17 cellular contexts compared by ENCODE assay signal in genomic region chr16:30088832-30089624, GRCh38. TPM values are rescaled to one million over a fixed set of nuclear protein-coding genes. Genes with fewer than 3 reads are reported as not detected.
DNase-seq lines count a peak whose midpoint lies in the region; ATAC-seq, FAIRE-seq and TF ChIP-seq lines count a peak whose summit lies in the region.
"Had no signal": no experiment of that assay in that cellular context is flagged by ENCODE, and none has a peak within 500 bp of the region (broad histone marks: within the 10 kb centered on the region; RNA-seq: fewer than 3 reads in every experiment).

No MANE protein-coding gene starts in this region.

- ATAC-seq in activated T-cell treated with anti-CD3 and anti-CD28 coated beads, Interleukin-2, amount 50 U/mL, for 4 hours = no peak
- no peak for ATAC-seq in stimulated activated naive B cell treated with anti-CD40 and anti-IgM and Interleukin-4, amounts not matched to agents 10 μg/mL and 1 μg/mL and 100 μg/mL, for 72 hours (replicated peaks)
- ATAC-seq in HG02884 (IDR thresholded peaks at IDR 0.05; ENCODE audit: unreplicated experiment) = no peak
- ATAC-seq: gastroesophageal sphincter, sciatic nerve had no signal

- H3K9me3 Mint-ChIP-seq in activated T-cell treated with anti-CD3 and anti-CD28 coated beads, Interleukin-2, amount 50 U/mL, for 24 hours = no peaks in the 10 kb centered on the region
- H3K9me3 Mint-ChIP-seq in activated T-cell treated with anti-CD3 and anti-CD28 coated beads, Interleukin-2, amount 50 U/mL, for 4 hours = no peaks in the 10 kb centered on the region
- H3K9me3 Mint-ChIP-seq in stimulated activated naive B cell treated with anti-CD40 and anti-IgM and Interleukin-4, amounts not matched to agents 10 μg/mL and 1 μg/mL and 100 μg/mL, for 72 hours = peaks cover 0 to 2% of the 10 kb centered on the region in 2 donors

- peaks cover 39% of the 10 kb centered on the region for H3K36me3 Mint-ChIP-seq in activated T-cell treated with anti-CD3 and anti-CD28 coated beads, Interleukin-2, amount 50 U/mL, for 24 hours (ENCODE audit: low read depth)
- peaks cover 3% of the 10 kb centered on the region for H3K36me3 Mint-ChIP-seq in activated T-cell treated with anti-CD3 and anti-CD28 coated beads, Interleukin-2, amount 50 U/mL, for 4 hours (ENCODE audit: insufficient read depth)
- H3K36me3 Mint-ChIP-seq in stimulated activated naive B cell treated with anti-CD40 and anti-IgM and Interleukin-4, amounts not matched to agents 10 μg/mL and 1 μg/mL and 100 μg/mL, for 72 hours = peaks cover 22 to 24% of the 10 kb centered on the region in 2 donors

- no peak for TF ChIP-seq POLR2A in esophagus squamous epithelium (IDR thresholded peaks at IDR 0.05)

- peaks cover 45% of the 10 kb centered on the region for H3K4me1 Mint-ChIP-seq in activated T-cell treated with anti-CD3 and anti-CD28 coated beads, Interleukin-2, amount 50 U/mL, for 24 hours (ENCODE audit: low read depth)
- peaks cover 31% of the 10 kb centered on the region for H3K4me1 Mint-ChIP-seq in activated T-cell treated with anti-CD3 and anti-CD28 coated beads, Interleukin-2, amount 50 U/mL, for 4 hours (ENCODE audit: low read depth)
- H3K4me1 Mint-ChIP-seq in stimulated activated naive B cell treated with anti-CD40 and anti-IgM and Interleukin-4, amounts not matched to agents 10 μg/mL and 1 μg/mL and 100 μg/mL, for 72 hours = peaks cover 15 to 38% of the 10 kb centered on the region in 2 donors

- no peaks in the 10 kb centered on the region for H4K20me1 ChIP-seq in OCI-LY1 (ENCODE audit: insufficient read depth, low read length)

- H3K36me3 ChIP-seq in OCI-LY1 (ENCODE audit: insufficient read depth, low read length) (peaks cover 20% of the 10 kb centered on the region), esophagus squamous epithelium (peaks cover 11 to 48% (median 14%) of the 10 kb centered on the region in 3 donors)

- H3K79me2 ChIP-seq in OCI-LY1 (ENCODE audit: insufficient read depth, low read length) = no peaks in the 10 kb centered on the region

- no peak overlapping the region for H3K4me2 ChIP-seq in OCI-LY1 (ENCODE audit: low read length)

- FAIRE-seq in RCC 7860 (lab: Jason Lieb, UNC) = no peak

- no peak overlapping the region for H2AFZ ChIP-seq in OCI-LY1 (ENCODE audit: low read length)

- no peak for TF ChIP-seq CTCF in OCI-LY1 (IDR thresholded peaks at IDR 0.05; ENCODE audit: low read length)
- TF ChIP-seq CTCF in esophagus squamous epithelium (IDR thresholded peaks at IDR 0.05) = no peak

- no peaks in the 10 kb centered on the region; the same call in 1 of the 2 replicates for H3F3A ChIP-seq in OCI-LY1 (ENCODE audit: insufficient read depth, low read length)

- no peak overlapping the region for H3K4me3 Mint-ChIP-seq in activated T-cell treated with anti-CD3 and anti-CD28 coated beads, Interleukin-2, amount 50 U/mL, for 24 hours
- no peak overlapping the region for H3K4me3 Mint-ChIP-seq in activated T-cell treated with anti-CD3 and anti-CD28 coated beads, Interleukin-2, amount 50 U/mL, for 4 hours
- H3K4me3 Mint-ChIP-seq in stimulated activated naive B cell treated with anti-CD40 and anti-IgM and Interleukin-4, amounts not matched to agents 10 μg/mL and 1 μg/mL and 100 μg/mL, for 72 hours = no peak overlapping the region

- H3K27me3 ChIP-seq in OCI-LY1 (ENCODE audit: insufficient read depth, low read length) (no peaks in the 10 kb centered on the region), esophagus squamous epithelium (no peaks in the 10 kb centered on the region)
- H3K27me3 ChIP-seq: gastroesophageal sphincter, Peyer's patch, tibial nerve had no signal

- H3K4me1 ChIP-seq in OCI-LY1 (ENCODE audit: insufficient read depth, low read length, severe bottlenecking) = peaks cover 41% of the 10 kb centered on the region
- peaks cover 42 to 81% (median 44%) of the 10 kb centered on the region in 3 donors for H3K4me1 ChIP-seq in esophagus squamous epithelium

- DNase-seq in activated T-cell treated with anti-CD3 and anti-CD28 coated beads, Interleukin-2, amount 50 U/mL, for 24 hours = no peak
- DNase-seq in activated T-cell treated with anti-CD3 and anti-CD28 coated beads, Interleukin-2, amount 50 U/mL, for 4 hours = no peak
- DNase-seq in esophagus squamous epithelium (lab: John Stamatoyannopoulos, UW) = no peak
- no peak for DNase-seq in stimulated activated naive B cell treated with anti-CD40 and anti-IgM and Interleukin-4, amounts not matched to agents 10 μg/mL and 1 μg/mL and 100 μg/mL, for 72 hours
- no peak for DNase-seq in RCC 7860 (ENCODE audit: low spot score)
- no peak for DNase-seq in AG08396 (ENCODE audit: low spot score)
- DNase-seq: activated CD4-positive, CD25-positive, alpha-beta regulatory T cell; activated T-cell treated with anti-CD3 and anti-CD28 coated beads for 4 hours; amniotic stem cell; NCI-H1092; NCI-H748 treated with DMSO at 0.1 percent for 48 hours; Peyer's patch had no signal

- H3K9me3 ChIP-seq in OCI-LY1 (ENCODE audit: low read length) (no peaks in the 10 kb centered on the region), esophagus squamous epithelium (no peaks in the 10 kb centered on the region)
- H3K9me3 ChIP-seq: gastroesophageal sphincter, Peyer's patch, tibial nerve had no signal

- 41 to 62% methylated on average over 3 to 7 of the region's 22 CpGs for WGBS in esophagus squamous epithelium, 2 donors

- intact Hi-C loops in esophagus squamous epithelium (cut with DNase I) = no loop called here

- H3K4me3 ChIP-seq in OCI-LY1 (ENCODE audit: low read depth, low read length, poor library complexity, severe bottlenecking) (no peak overlapping the region), esophagus squamous epithelium (no peak overlapping the region)
- H3K4me3 ChIP-seq: gastroesophageal sphincter, Peyer's patch, tibial nerve had no signal

- H3K9ac ChIP-seq in OCI-LY1 (ENCODE audit: low read length) = no peak overlapping the region

- H3K9me2 ChIP-seq in OCI-LY1 (ENCODE audit: low read depth, low read length) = no peaks in the 10 kb centered on the region

- peak overlapping the region; percentile 57 for H3K27ac ChIP-seq in OCI-LY1 (ENCODE audit: low read depth, low read length, poor library complexity, severe bottlenecking)
- H3K27ac ChIP-seq in esophagus squamous epithelium = peak overlapping the region; percentile 42 to 99 (median 84)
- H3K27ac ChIP-seq: Peyer's patch, tibial nerve had no signal

- no peaks in the 10 kb centered on the region for H3K27me3 Mint-ChIP-seq in activated T-cell treated with anti-CD3 and anti-CD28 coated beads, Interleukin-2, amount 50 U/mL, for 24 hours
- H3K27me3 Mint-ChIP-seq in activated T-cell treated with anti-CD3 and anti-CD28 coated beads, Interleukin-2, amount 50 U/mL, for 4 hours (ENCODE audit: low read depth) = no peaks in the 10 kb centered on the region
- no peaks in the 10 kb centered on the region for H3K27me3 Mint-ChIP-seq in stimulated activated naive B cell treated with anti-CD40 and anti-IgM and Interleukin-4, amounts not matched to agents 10 μg/mL and 1 μg/mL and 100 μg/mL, for 72 hours

- peak overlapping the region; percentile 88 for H3K27ac Mint-ChIP-seq in activated T-cell treated with anti-CD3 and anti-CD28 coated beads, Interleukin-2, amount 50 U/mL, for 24 hours
- peak overlapping the region; percentile 51 for H3K27ac Mint-ChIP-seq in stimulated activated naive B cell treated with anti-CD40 and anti-IgM and Interleukin-4, amounts not matched to agents 10 μg/mL and 1 μg/mL and 100 μg/mL, for 72 hours

RNA-seq across cellular contexts. Expression of gene TBX6, which starts 2.7 kb away (rescaled TPM):
- under 1 TPM; 0.33 to 0.87 (median 0.48) TPM for total RNA-seq in activated T-cell treated with anti-CD3 and anti-CD28 coated beads, Interleukin-2, amount 50 U/mL, for 4 hours
- 1 to 10 TPM; 1.9 to 6.2 (median 4.7) TPM for total RNA-seq in esophagus squamous epithelium

RNA-seq across cellular contexts. Expression of gene YPEL3, which starts 7.0 kb away (rescaled TPM):
- total RNA-seq in activated T-cell treated with anti-CD3 and anti-CD28 coated beads, Interleukin-2, amount 50 U/mL, for 4 hours = 1 to 10 TPM; 4.4 to 7.2 (median 6.1) TPM
- total RNA-seq in esophagus squamous epithelium = 100 to 1,000 TPM in 1 of 4 donors, 10 to 100 TPM in 3; 26.4 to 131 (median 63.0) TPM

RNA-seq across cellular contexts. Expression of gene PPP4C, which starts 13.2 kb away (rescaled TPM):
- 100 to 1,000 TPM; 147 to 164 (median 152) TPM for total RNA-seq in activated T-cell treated with anti-CD3 and anti-CD28 coated beads, Interleukin-2, amount 50 U/mL, for 4 hours
- total RNA-seq in esophagus squamous epithelium = 100 to 1,000 TPM in 1 of 4 donors, 10 to 100 TPM in 3; 67.9 to 100 (median 78.4) TPM

RNA-seq across cellular contexts. Expression of gene ALDOA, which starts 23.5 kb away (rescaled TPM):
- total RNA-seq in activated T-cell treated with anti-CD3 and anti-CD28 coated beads, Interleukin-2, amount 50 U/mL, for 4 hours = 1,000 to 10,000 TPM; 2,101 to 2,362 (median 2,220) TPM
- total RNA-seq in esophagus squamous epithelium = 1,000 to 10,000 TPM; 1,024 to 1,551 (median 1,380) TPM

RNA-seq across cellular contexts. Expression of gene GDPD3, which starts 24.3 kb away (rescaled TPM):
- total RNA-seq in activated T-cell treated with anti-CD3 and anti-CD28 coated beads, Interleukin-2, amount 50 U/mL, for 4 hours = 1 to 10 TPM in 2 of 3 donors, under 1 TPM in 1; 0.76 to 3.3 (median 2.7) TPM
- 10 to 100 TPM; 13.4 to 41.2 (median 28.1) TPM for total RNA-seq in esophagus squamous epithelium
